2 cellular contexts compared by ENCODE assay signal in genomic region chr10:3693031-3693714, GRCh38.
TF ChIP-seq lines count a peak whose summit lies in the region.

No MANE protein-coding gene starts in this region.

TF ChIP-seq in GM23338, 12 proteins besides CTCF, POLR2A, EP300 and RAD21 (continued from another document):
- TF ChIP-seq REST (IDR thresholded peaks at IDR 0.05; ENCODE audit: unreplicated experiment) (no peak), CREB1 (CRISPR knock-in tag; IDR thresholded peaks at IDR 0.05; ENCODE audit: low read depth) (no peak), ZNF114 (CRISPR knock-in tag; IDR thresholded peaks at IDR 0.05) (no peak), ETS1 (IDR thresholded peaks at IDR 0.05) (no peak), JUNB (IDR thresholded peaks at IDR 0.05; ENCODE audit: unreplicated experiment) (no peak), EZH2phosphoT487 (IDR thresholded peaks at IDR 0.05; ENCODE audit: unreplicated experiment) (no peak), POLR2AphosphoS5 (IDR thresholded peaks at IDR 0.05; ENCODE audit: low read depth) (no peak), NANOG (IDR thresholded peaks at IDR 0.05; ENCODE audit: borderline replicate concordance) (no peak), ZNF462 (CRISPR knock-in tag; IDR thresholded peaks at IDR 0.05) (no peak), EZH2 (IDR thresholded peaks at IDR 0.05; ENCODE audit: low read depth, unreplicated experiment) (no peak), ZNF331 (CRISPR knock-in tag; IDR thresholded peaks at IDR 0.05; ENCODE audit: low read depth) (no peak)

TF ChIP-seq in WTC11, 78 proteins besides CTCF, POLR2A, EP300 and RAD21 (continued from another document):
- TF ChIP-seq E2F4 (CRISPR knock-in tag; IDR thresholded peaks at IDR 0.05; ENCODE audit: borderline replicate concordance, low read depth) (no peak), RORB (CRISPR knock-in tag; IDR thresholded peaks at IDR 0.05) (no peak), ZNF317 (CRISPR knock-in tag; IDR thresholded peaks at IDR 0.05; ENCODE audit: borderline replicate concordance, low read depth) (no peak), SOX15 (CRISPR knock-in tag; IDR thresholded peaks at IDR 0.05) (no peak), ZNF138 (CRISPR knock-in tag; conservative IDR thresholded peaks at IDR 0.05) (no peak), ATF1 (CRISPR knock-in tag; IDR thresholded peaks at IDR 0.05) (no peak), JUN (CRISPR knock-in tag; IDR thresholded peaks at IDR 0.05) (no peak)
TF ChIP-seq in WTC11: peak in this region for 0.
